8 cellular contexts compared by ENCODE assay signal in genomic region chr5:158074992-158075769, GRCh38.
DNase-seq lines count a peak whose midpoint lies in the region; ATAC-seq and TF ChIP-seq lines count a peak whose summit lies in the region.

No MANE protein-coding gene starts in this region.

- POLR2A ChIA-PET in GM10248 (lab: Yijun Ruan, JAX) = interaction anchor here (0.6 kb wide), 1 partner anchor 77 kb away, joined by 5 read pairs; no protein-coding TSS in a partner anchor

- ATAC-seq in HG02870 (IDR thresholded peaks at IDR 0.05; ENCODE audit: unreplicated experiment) (peak; percentile 81), GM21576 (IDR thresholded peaks at IDR 0.05; ENCODE audit: unreplicated experiment) (no peak)

- CTCF ChIA-PET in GM10248 (lab: Yijun Ruan, JAX) = interaction anchor here (0.7 to 4.1 kb wide), 66 partner anchors 9 to 1082 kb away, joined by 3 to 100 read pairs (median 4); no protein-coding TSS in a partner anchor

- peak; percentile 81 for TF ChIP-seq CTCF in GM10248 (IDR thresholded peaks at IDR 0.05; ENCODE audit: control extremely low read depth, extremely low read depth, low read depth, missing control alignments)

- DNase-seq in GM10248 (ENCODE audit: extremely low spot score) (peak; percentile 52), NCI-H345 (lab: John Stamatoyannopoulos, UW) (peak; percentile 55), medulla oblongata (ENCODE audit: extremely low spot score) (peak; percentile 64)
- peak; percentile 41 for DNase-seq in activated CD4-positive, alpha-beta T cell treated with anti-CD3 and anti-CD28 coated beads, Interleukin-2, amount 50 U/mL, for 1 hour
- peak; percentile 19 for DNase-seq in effector CD4-positive, alpha-beta T cell
- peak; percentile 6 to 8 for DNase-seq in stimulated activated CD8-positive, alpha-beta memory T cell treated with anti-CD3 and anti-CD28 coated beads, Interleukin-2, amount 100 ng/mL, for 1 hour (ENCODE audit: low read depth in 2 of 2)

Comparison
In these comparisons a context has a peak if more than half of its experiments do, and no peak if none do; other contexts are left out.
1. DNase-seq: peak in every context shown above with its lines; median percentile 64 in medulla oblongata; 55 in NCI-H345; 52 in GM10248; 41 in activated CD4-positive, alpha-beta T cell treated with anti-CD3 and anti-CD28 coated beads, Interleukin-2, amount 50 U/mL, for 1 hour; 19 in effector CD4-positive, alpha-beta T cell; 7 in stimulated activated CD8-positive, alpha-beta memory T cell treated with anti-CD3 and anti-CD28 coated beads, Interleukin-2, amount 100 ng/mL, for 1 hour.